24 cellular contexts compared by ENCODE assay signal in genomic region chr5:139046551-139046950, GRCh38.
"Had no signal": no experiment of that assay in that cellular context is flagged by ENCODE, and none has a peak within 500 bp of the region (broad histone marks: within the 10 kb centered on the region; RNA-seq: fewer than 3 reads in every experiment).

No MANE protein-coding gene starts in this region.

- H3K27me3 ChIP-seq: adrenal gland, foreskin keratinocyte, hepatocyte, sigmoid colon, transverse colon had no signal

- H3K9me3 Mint-ChIP-seq: activated T-cell treated with anti-CD3 and anti-CD28 coated beads, Interleukin-2, amount 50 U/mL, for 24 hours; activated T-helper 17 cell treated with anti-CD3 and anti-CD28 coated beads, Interleukin-2, amount 50 U/mL, for 72 hours; endodermal cell; immature natural killer cell; mesothelial cell of epicardium; natural killer cell; stimulated activated naive B cell treated with anti-CD40 and anti-IgM and Interleukin-4, amounts not matched to agents 10 μg/mL and 1 μg/mL and 100 μg/mL, for 72 hours; WTC11 had no signal

- H2AFZ ChIP-seq: hepatocyte had no signal

- H3K79me2 ChIP-seq: hepatocyte had no signal

- H3K4me1 ChIP-seq: left ventricle myocardium inferior had no signal

- H3K27ac ChIP-seq: adrenal gland, coronary artery, foreskin keratinocyte, hepatocyte, left ventricle myocardium inferior, sigmoid colon, transverse colon had no signal

- H3K4me2 ChIP-seq: hepatocyte, smooth muscle cell had no signal

- H3K36me3 Mint-ChIP-seq: natural killer cell, WTC11 had no signal

- H3K36me3 ChIP-seq: adrenal gland, left ventricle myocardium inferior, transverse colon had no signal

- H3K9me3 ChIP-seq: adrenal gland, left ventricle myocardium inferior, sigmoid colon, transverse colon had no signal

- H3K4me1 Mint-ChIP-seq: activated T-helper 17 cell treated with anti-CD3 and anti-CD28 coated beads, Interleukin-2, amount 50 U/mL, for 72 hours; immature natural killer cell; natural killer cell; stimulated activated naive B cell treated with anti-CD40 and anti-IgM and Interleukin-4, amounts not matched to agents 10 μg/mL and 1 μg/mL and 100 μg/mL, for 72 hours had no signal

- H3K27ac Mint-ChIP-seq: activated naive CD8-positive, alpha-beta T cell; activated T-cell treated with anti-CD3 and anti-CD28 coated beads, Interleukin-2, amount 50 U/mL, for 24 hours; activated T-helper 17 cell treated with anti-CD3 and anti-CD28 coated beads, Interleukin-2, amount 50 U/mL, for 72 hours; endodermal cell; immature natural killer cell; mesothelial cell of epicardium; natural killer cell; stimulated activated naive B cell treated with anti-CD40 and anti-IgM and Interleukin-4, amounts not matched to agents 10 μg/mL and 1 μg/mL and 100 μg/mL, for 72 hours; WTC11 had no signal

- DNase-seq: activated CD8-positive, alpha-beta memory T cell treated with anti-CD3 and anti-CD28 coated beads for 24 hours; activated CD8-positive, alpha-beta memory T cell treated with anti-CD3 and anti-CD28 coated beads, Interleukin-2, amount 50 U/mL, for 4 hours; activated naive CD4-positive, alpha-beta T cell; activated T-cell treated with anti-CD3 and anti-CD28 coated beads, Interleukin-2, amount 50 U/mL, for 24 hours; adrenal gland; endodermal cell; foreskin keratinocyte; immature natural killer cell; kidney glomerular epithelial cell; left ventricle myocardium inferior; natural killer cell; retina; sigmoid colon; stimulated activated CD4-positive, alpha-beta T cell treated with anti-CD3 and anti-CD28 coated beads, Interleukin-15, amount 100 ng/mL, for 24 hours; stimulated activated naive B cell treated with anti-CD40 and anti-IgM and Interleukin-4, amounts not matched to agents 10 μg/mL and 1 μg/mL and 100 μg/mL, for 72 hours; T1000; transverse colon had no signal

- H3K4me3 ChIP-seq: adrenal gland, coronary artery, hepatocyte, left ventricle myocardium inferior, sigmoid colon, smooth muscle cell, transverse colon had no signal

- ATAC-seq: activated T-helper 17 cell treated with anti-CD3 and anti-CD28 coated beads, Interleukin-2, amount 50 U/mL, for 72 hours; foreskin keratinocyte; natural killer cell; stimulated activated naive B cell treated with anti-CD40 and anti-IgM and Interleukin-4, amounts not matched to agents 10 μg/mL and 1 μg/mL and 100 μg/mL, for 72 hours; WTC11 had no signal

- H3K4me3 Mint-ChIP-seq: activated naive CD8-positive, alpha-beta T cell; activated T-cell treated with anti-CD3 and anti-CD28 coated beads, Interleukin-2, amount 50 U/mL, for 24 hours; activated T-helper 17 cell treated with anti-CD3 and anti-CD28 coated beads, Interleukin-2, amount 50 U/mL, for 72 hours; endodermal cell; immature natural killer cell; mesothelial cell of epicardium; natural killer cell; stimulated activated naive B cell treated with anti-CD40 and anti-IgM and Interleukin-4, amounts not matched to agents 10 μg/mL and 1 μg/mL and 100 μg/mL, for 72 hours; WTC11 had no signal
